Comparison of ENCODE assay signal across 1 cellular context in the genomic region with DNA sequence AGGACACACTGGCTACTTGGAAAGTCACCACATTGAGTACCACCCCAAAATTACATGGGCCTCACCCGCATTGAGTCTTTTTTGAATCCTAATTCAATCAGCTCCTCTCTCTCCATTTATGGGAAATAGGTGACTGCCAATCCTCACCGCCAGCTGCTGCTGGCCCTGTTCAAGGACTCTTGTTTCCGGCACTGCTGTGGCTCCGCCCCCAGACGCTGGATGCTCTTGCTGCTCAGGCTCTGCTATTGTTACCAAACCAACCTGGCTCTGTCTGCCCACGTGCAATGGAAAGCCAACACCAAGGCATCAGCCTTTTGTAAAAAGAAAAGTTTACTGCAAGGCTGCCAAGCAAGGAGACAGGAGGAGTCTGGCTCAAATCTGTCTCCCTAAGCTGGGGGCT.
TF ChIP-seq lines count a peak whose summit lies in the region.

No MANE protein-coding gene starts in this region.

TF ChIP-seq in H1, 55 proteins besides CTCF, POLR2A, EP300 and RAD21 (continued from another document):
- no peak for TF ChIP-seq RNF2 (IDR thresholded peaks at IDR 0.05; ENCODE audit: borderline replicate concordance, low read depth, low read length, missing control alignments, poor library complexity, severe bottlenecking)
- TF ChIP-seq, protein P1, sequence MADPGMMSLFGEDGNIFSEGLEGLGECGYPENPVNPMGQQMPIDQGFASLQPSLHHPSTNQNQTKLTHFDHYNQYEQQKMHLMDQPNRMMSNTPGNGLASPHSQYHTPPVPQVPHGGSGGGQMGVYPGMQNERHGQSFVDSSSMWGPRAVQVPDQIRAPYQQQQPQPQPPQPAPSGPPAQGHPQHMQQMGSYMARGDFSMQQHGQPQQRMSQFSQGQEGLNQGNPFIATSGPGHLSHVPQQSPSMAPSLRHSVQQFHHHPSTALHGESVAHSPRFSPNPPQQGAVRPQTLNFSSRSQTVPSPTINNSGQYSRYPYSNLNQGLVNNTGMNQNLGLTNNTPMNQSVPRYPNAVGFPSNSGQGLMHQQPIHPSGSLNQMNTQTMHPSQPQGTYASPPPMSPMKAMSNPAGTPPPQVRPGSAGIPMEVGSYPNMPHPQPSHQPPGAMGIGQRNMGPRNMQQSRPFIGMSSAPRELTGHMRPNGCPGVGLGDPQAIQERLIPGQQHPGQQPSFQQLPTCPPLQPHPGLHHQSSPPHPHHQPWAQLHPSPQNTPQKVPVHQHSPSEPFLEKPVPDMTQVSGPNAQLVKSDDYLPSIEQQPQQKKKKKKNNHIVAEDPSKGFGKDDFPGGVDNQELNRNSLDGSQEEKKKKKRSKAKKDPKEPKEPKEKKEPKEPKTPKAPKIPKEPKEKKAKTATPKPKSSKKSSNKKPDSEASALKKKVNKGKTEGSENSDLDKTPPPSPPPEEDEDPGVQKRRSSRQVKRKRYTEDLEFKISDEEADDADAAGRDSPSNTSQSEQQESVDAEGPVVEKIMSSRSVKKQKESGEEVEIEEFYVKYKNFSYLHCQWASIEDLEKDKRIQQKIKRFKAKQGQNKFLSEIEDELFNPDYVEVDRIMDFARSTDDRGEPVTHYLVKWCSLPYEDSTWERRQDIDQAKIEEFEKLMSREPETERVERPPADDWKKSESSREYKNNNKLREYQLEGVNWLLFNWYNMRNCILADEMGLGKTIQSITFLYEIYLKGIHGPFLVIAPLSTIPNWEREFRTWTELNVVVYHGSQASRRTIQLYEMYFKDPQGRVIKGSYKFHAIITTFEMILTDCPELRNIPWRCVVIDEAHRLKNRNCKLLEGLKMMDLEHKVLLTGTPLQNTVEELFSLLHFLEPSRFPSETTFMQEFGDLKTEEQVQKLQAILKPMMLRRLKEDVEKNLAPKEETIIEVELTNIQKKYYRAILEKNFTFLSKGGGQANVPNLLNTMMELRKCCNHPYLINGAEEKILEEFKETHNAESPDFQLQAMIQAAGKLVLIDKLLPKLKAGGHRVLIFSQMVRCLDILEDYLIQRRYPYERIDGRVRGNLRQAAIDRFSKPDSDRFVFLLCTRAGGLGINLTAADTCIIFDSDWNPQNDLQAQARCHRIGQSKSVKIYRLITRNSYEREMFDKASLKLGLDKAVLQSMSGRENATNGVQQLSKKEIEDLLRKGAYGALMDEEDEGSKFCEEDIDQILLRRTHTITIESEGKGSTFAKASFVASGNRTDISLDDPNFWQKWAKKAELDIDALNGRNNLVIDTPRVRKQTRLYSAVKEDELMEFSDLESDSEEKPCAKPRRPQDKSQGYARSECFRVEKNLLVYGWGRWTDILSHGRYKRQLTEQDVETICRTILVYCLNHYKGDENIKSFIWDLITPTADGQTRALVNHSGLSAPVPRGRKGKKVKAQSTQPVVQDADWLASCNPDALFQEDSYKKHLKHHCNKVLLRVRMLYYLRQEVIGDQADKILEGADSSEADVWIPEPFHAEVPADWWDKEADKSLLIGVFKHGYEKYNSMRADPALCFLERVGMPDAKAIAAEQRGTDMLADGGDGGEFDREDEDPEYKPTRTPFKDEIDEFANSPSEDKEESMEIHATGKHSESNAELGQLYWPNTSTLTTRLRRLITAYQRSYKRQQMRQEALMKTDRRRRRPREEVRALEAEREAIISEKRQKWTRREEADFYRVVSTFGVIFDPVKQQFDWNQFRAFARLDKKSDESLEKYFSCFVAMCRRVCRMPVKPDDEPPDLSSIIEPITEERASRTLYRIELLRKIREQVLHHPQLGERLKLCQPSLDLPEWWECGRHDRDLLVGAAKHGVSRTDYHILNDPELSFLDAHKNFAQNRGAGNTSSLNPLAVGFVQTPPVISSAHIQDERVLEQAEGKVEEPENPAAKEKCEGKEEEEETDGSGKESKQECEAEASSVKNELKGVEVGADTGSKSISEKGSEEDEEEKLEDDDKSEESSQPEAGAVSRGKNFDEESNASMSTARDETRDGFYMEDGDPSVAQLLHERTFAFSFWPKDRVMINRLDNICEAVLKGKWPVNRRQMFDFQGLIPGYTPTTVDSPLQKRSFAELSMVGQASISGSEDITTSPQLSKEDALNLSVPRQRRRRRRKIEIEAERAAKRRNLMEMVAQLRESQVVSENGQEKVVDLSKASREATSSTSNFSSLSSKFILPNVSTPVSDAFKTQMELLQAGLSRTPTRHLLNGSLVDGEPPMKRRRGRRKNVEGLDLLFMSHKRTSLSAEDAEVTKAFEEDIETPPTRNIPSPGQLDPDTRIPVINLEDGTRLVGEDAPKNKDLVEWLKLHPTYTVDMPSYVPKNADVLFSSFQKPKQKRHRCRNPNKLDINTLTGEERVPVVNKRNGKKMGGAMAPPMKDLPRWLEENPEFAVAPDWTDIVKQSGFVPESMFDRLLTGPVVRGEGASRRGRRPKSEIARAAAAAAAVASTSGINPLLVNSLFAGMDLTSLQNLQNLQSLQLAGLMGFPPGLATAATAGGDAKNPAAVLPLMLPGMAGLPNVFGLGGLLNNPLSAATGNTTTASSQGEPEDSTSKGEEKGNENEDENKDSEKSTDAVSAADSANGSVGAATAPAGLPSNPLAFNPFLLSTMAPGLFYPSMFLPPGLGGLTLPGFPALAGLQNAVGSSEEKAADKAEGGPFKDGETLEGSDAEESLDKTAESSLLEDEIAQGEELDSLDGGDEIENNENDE (IDR thresholded peaks at IDR 0.05; ENCODE audit: insufficient replicate concordance, low read length) = no peak
- TF ChIP-seq JUN (IDR thresholded peaks at IDR 0.05; ENCODE audit: low read depth, low read length) = no peak
- no peak for TF ChIP-seq CHD2 (IDR thresholded peaks at IDR 0.05; ENCODE audit: low read length)
- no peak for TF ChIP-seq YY1 (IDR thresholded peaks at IDR 0.05; ENCODE audit: low read depth, low read length)
- no peak for TF ChIP-seq RFX5 (IDR thresholded peaks at IDR 0.05; ENCODE audit: borderline replicate concordance, low read depth, low read length)
- no peak for TF ChIP-seq FOSL1 (IDR thresholded peaks at IDR 0.05; ENCODE audit: insufficient read depth, low read depth, low read length)
- no peak for TF ChIP-seq TCF12 (IDR thresholded peaks at IDR 0.05; ENCODE audit: low read depth, low read length)
